Comparison of ENCODE assay signal across 8 cellular contexts in genomic region chr18:44098551-44099098, GRCh38.
DNase-seq lines count a peak whose midpoint lies in the region; ATAC-seq, FAIRE-seq and TF ChIP-seq lines count a peak whose summit lies in the region.

No MANE protein-coding gene starts in this region.

- H3K79me2 ChIP-seq in GM12878 (ENCODE audit: control insufficient read depth, insufficient read depth, low read length), result no peaks in the 10 kb centered on the region
- H3K79me2 ChIP-seq in neural progenitor cell (ENCODE audit: low read depth), result no peaks in the 10 kb centered on the region

- CTCF ChIA-PET in GM12878 (lab: Yijun Ruan, JAX), result interaction anchor here (0.7 to 2.2 kb wide), 8 partner anchors 12 to 1286 kb away, joined by 3 to 7 read pairs (median 3); no protein-coding TSS in a partner anchor

- no peak overlapping the region for H3K4me2 ChIP-seq in GM12878 (ENCODE audit: control insufficient read depth, insufficient read depth)
- no peak overlapping the region for H3K4me2 ChIP-seq in neural progenitor cell

- H3K27ac ChIP-seq in GM12878 (ENCODE audit: control insufficient read depth, insufficient read depth) (no peak overlapping the region), neural progenitor cell (no peak overlapping the region)

- no peaks in the 10 kb centered on the region for H3F3A ChIP-seq in neural progenitor cell (ENCODE audit: low read depth)

- RAD21 ChIA-PET in GM12878 (lab: Charles Lee; ENCODE audit: unreplicated experiment), result interaction anchor here (2.5 kb wide), 1 partner anchor 1287 kb away, joined by 10 read pairs; no protein-coding TSS in a partner anchor

- peaks cover 18% of the 10 kb centered on the region for H3K9me3 Mint-ChIP-seq in neural progenitor cell

- no peak for TF ChIP-seq POLR2A in GM12878 (IDR thresholded peaks at IDR 0.05; ENCODE audit: low read depth, low read length)

- BruUV-seq in GM12878 (replicated peaks; lab: Mats Ljungman, UMichigan), result no TSS peak

- no peak for DNase-seq in GM12864 (ENCODE audit: low read depth)
- DNase-seq in GM12878 (ENCODE audit: low read depth, low spot score), result no peak
- DNase-seq in neural progenitor cell (ENCODE audit: low spot score), result peak; percentile 39
- DNase-seq in GM10266 (ENCODE audit: extremely low spot score), result no peak
- DNase-seq in cortex of kidney (lab: John Stamatoyannopoulos, UW), result no peak

- H3K27me3 Mint-ChIP-seq in neural progenitor cell (ENCODE audit: insufficient read depth, low read depth), result no peaks in the 10 kb centered on the region

- POLR2A ChIA-PET in GM12878 (lab: Charles Lee), result no interaction called here

- peak; percentile 34 for TF ChIP-seq CTCF in GM12864 (IDR thresholded peaks at IDR 0.05; ENCODE audit: low read depth, low read length, missing control alignments)
- TF ChIP-seq CTCF in LNCAP (IDR thresholded peaks at IDR 0.05), result peak; percentile 82
- TF ChIP-seq CTCF in GM12878 (IDR thresholded peaks at IDR 0.05 in 2 of 3, conservative IDR thresholded peaks at IDR 0.05 in 1 of 3; ENCODE audit: control insufficient read depth in 2 of 3, extremely low read depth in 1 of 3, insufficient read depth in 1 of 3, low read depth in 3 of 3, low read length in 3 of 3), result peak; percentile 24 to 35 (median 26); a peak in 3 of 6 replicates
- peak; percentile 42 for TF ChIP-seq CTCF in neural progenitor cell (IDR thresholded peaks at IDR 0.05)
- TF ChIP-seq CTCF in GM10266 (IDR thresholded peaks at IDR 0.05; ENCODE audit: control insufficient read depth, insufficient read depth, low read depth, missing control alignments), result no peak

- SMC1A ChIA-PET in GM12878 (lab: Charles Lee; ENCODE audit: uncharacterized antibody, unreplicated experiment), result interaction anchor here (0.6 kb wide), 1 partner anchor 9 kb away, joined by 3 read pairs; no protein-coding TSS in a partner anchor

- TF ChIP-seq EP300 in GM12878 (IDR thresholded peaks at IDR 0.05; ENCODE audit: borderline replicate concordance in 1 of 2, control insufficient read depth in 1 of 2, low read depth in 2 of 2, low read length in 2 of 2), result no peak

- ATAC-seq in GM12878, result peak; percentile 79
- no peak for ATAC-seq in HG02678 (IDR thresholded peaks at IDR 0.05; ENCODE audit: unreplicated experiment)
- ATAC-seq in GM19023 (IDR thresholded peaks at IDR 0.05; ENCODE audit: unreplicated experiment), result no peak

- intact Hi-C loops in GM12878 (cut with micrococcal nuclease; ENCODE audit: unreplicated experiment), result loop anchor here (1.0 kb wide), 1 partner anchor 1286 kb away; no protein-coding TSS in a partner anchor

- H3K9me3 ChIP-seq in GM12878 (replicated peaks; ENCODE audit: control insufficient read depth, insufficient read depth, low read length) (no peaks in the 10 kb centered on the region), neural progenitor cell (ENCODE audit: low read depth) (no peaks in the 10 kb centered on the region)

- H3K9ac ChIP-seq in GM12878 (ENCODE audit: control insufficient read depth, insufficient read depth, low read length) (no peak overlapping the region), neural progenitor cell (no peak overlapping the region)

- peak; percentile 49 for FAIRE-seq in GM12878 (lab: Jason Lieb, UNC)

- TF ChIP-seq RAD21 in GM12878 (IDR thresholded peaks at IDR 0.05; ENCODE audit: insufficient read depth, low read depth, low read length), result 0 out of 2 replicates have a peak, but pooled peaks have one; percentile 15

- no peak overlapping the region for H3K27ac Mint-ChIP-seq in neural progenitor cell

- H3K36me3 Mint-ChIP-seq in neural progenitor cell, result no peaks in the 10 kb centered on the region

- H3K4me3 Mint-ChIP-seq in neural progenitor cell, result no peak overlapping the region

- in situ Hi-C loops in GM12878 (cut with MboI), result no loop called here

- H3K4me1 ChIP-seq in GM12878 (ENCODE audit: control insufficient read depth, insufficient read depth, low read length), result no peaks in the 10 kb centered on the region
- no peaks in the 10 kb centered on the region for H3K4me1 ChIP-seq in neural progenitor cell

- no peaks in the 10 kb centered on the region for H3K27me3 ChIP-seq in GM12878 (replicated peaks in 1 of 2; ENCODE audit: control insufficient read depth in 2 of 2, insufficient read depth in 2 of 2, low read length in 1 of 2)
- no peaks in the 10 kb centered on the region for H3K27me3 ChIP-seq in neural progenitor cell

- no peak overlapping the region for H3K4me3 ChIP-seq in GM12864 (ENCODE audit: low read depth, low read length)
- H3K4me3 ChIP-seq in GM12878, result no peak overlapping the region
- no peak overlapping the region for H3K4me3 ChIP-seq in neural progenitor cell

- H3K36me3 ChIP-seq in GM12878 (ENCODE audit: control insufficient read depth in 2 of 2, insufficient read depth in 2 of 2, low read length in 1 of 2), result no peaks in the 10 kb centered on the region
- no peaks in the 10 kb centered on the region for H3K36me3 ChIP-seq in neural progenitor cell

- H4K20me1 ChIP-seq in GM12878 (ENCODE audit: control insufficient read depth, insufficient read depth), result no peaks in the 10 kb centered on the region
- no peaks in the 10 kb centered on the region for H4K20me1 ChIP-seq in neural progenitor cell (ENCODE audit: low read depth)

- H2AFZ ChIP-seq in GM12878 (ENCODE audit: control insufficient read depth, low read depth, low read length) (no peak overlapping the region), neural progenitor cell (replicated peaks) (peak overlapping the region; percentile 52)

- H3K4me1 Mint-ChIP-seq in neural progenitor cell, result no peaks in the 10 kb centered on the region

- 2% methylated on average over 4 of the region's 4 CpGs for WGBS in GM12878 (ENCODE audit: insufficient coverage, insufficient replicate concordance, low lambda C conversion rate, missing lambda C conversion rate)

TF ChIP-seq in GM12878, 131 proteins besides CTCF, POLR2A, EP300 and RAD21:
- TF ChIP-seq ASH2L (IDR thresholded peaks at IDR 0.05; ENCODE audit: borderline replicate concordance, low read depth) (no peak), USF1 (IDR thresholded peaks at IDR 0.05; ENCODE audit: borderline replicate concordance, extremely low read length, insufficient read depth, low read depth, low read length) (no peak), BCL11A (IDR thresholded peaks at IDR 0.05; ENCODE audit: low read depth, low read length) (no peak), POU2F2 (IDR thresholded peaks at IDR 0.05; ENCODE audit: borderline replicate concordance, low read depth, low read length) (no peak), ZNF274 (IDR thresholded peaks at IDR 0.05; ENCODE audit: insufficient read depth, insufficient read length) (no peak), BMI1 (IDR thresholded peaks at IDR 0.05; ENCODE audit: borderline replicate concordance) (no peak), NFXL1 (IDR thresholded peaks at IDR 0.05; ENCODE audit: borderline replicate concordance) (no peak), PML (IDR thresholded peaks at IDR 0.05; ENCODE audit: low read length) (no peak)
